40 cellular contexts compared by ENCODE assay signal in genomic region chr10:100132427-100132826, GRCh38. TPM values are rescaled to one million over a fixed set of nuclear protein-coding genes. Genes with fewer than 3 reads are reported as not detected.
"Had no signal": no experiment of that assay in that cellular context is flagged by ENCODE, and none has a peak within 500 bp of the region (broad histone marks: within the 10 kb centered on the region; RNA-seq: fewer than 3 reads in every experiment).

No MANE protein-coding gene starts in this region.

- H3K27me3 ChIP-seq: adrenal gland, ascending aorta, body of pancreas, brain microvascular endothelial cell, breast epithelium, cardiac muscle cell had no signal

- H3K4me3 ChIP-seq: adrenal gland, ascending aorta, body of pancreas, breast epithelium, cardiac muscle cell had no signal

- H3K27ac ChIP-seq: adrenal gland, ascending aorta, body of pancreas, brain microvascular endothelial cell, breast epithelium, cardiac muscle cell had no signal

- H3K36me3 ChIP-seq: adrenal gland, ascending aorta, brain microvascular endothelial cell, breast epithelium, cardiac muscle cell had no signal

- H3K4me1 ChIP-seq: adrenal gland, ascending aorta, body of pancreas, breast epithelium had no signal

- FAIRE-seq: astrocyte, bronchial epithelial cell had no signal

- H3K9me3 ChIP-seq: adrenal gland, ascending aorta, body of pancreas had no signal

- DNase-seq: activated effector memory CD4-positive, alpha-beta T cell treated with anti-CD3 and anti-CD28 coated beads, Interleukin-2, amount 50 U/mL, for 16 hours; activated effector memory CD4-positive, alpha-beta T cell treated with Interleukin-2 at 50 U/mL for 16 hours; activated gamma-delta T cell; activated gamma-delta T cell treated with Interleukin-2 at 50 U/mL for 16 hours; activated naive CD4-positive, alpha-beta T cell; activated naive CD4-positive, alpha-beta T cell treated with anti-CD3 and anti-CD28 coated beads for 36 hours; activated naive CD4-positive, alpha-beta T cell treated with anti-CD3 and anti-CD28 coated beads, Interleukin-2, amount 10 ng/mL, durations not matched to agents 7 days and 5 days; activated naive CD4-positive, alpha-beta T cell treated with anti-CD3 and anti-CD28 coated beads, Interleukin-2, amount 50 U/mL, for 16 hours; activated naive CD4-positive, alpha-beta T cell treated with Interleukin-2 at 50 U/mL for 16 hours; activated naive CD8-positive, alpha-beta T cell treated with anti-CD3 and anti-CD28 coated beads for 36 hours; activated naive CD8-positive, alpha-beta T cell treated with anti-CD3 and anti-CD28 coated beads, Interleukin-2, amount 10 ng/mL, durations not matched to agents 7 days and 5 days; activated naive CD8-positive, alpha-beta T cell treated with anti-CD3 and anti-CD28 coated beads, Interleukin-2, amount 50 U/mL, for 24 hours; activated T-cell treated with anti-CD3 and anti-CD28 coated beads, Interleukin-2, amount 50 U/mL, for 1 hour; activated T-cell treated with anti-CD3 and anti-CD28 coated beads, Interleukin-2, amount 50 U/mL, for 24 hours; activated T-cell treated with anti-CD3 and anti-CD28 coated beads, Interleukin-2, amount 50 U/mL, for 4 hours; activated T-cell treated with anti-CD3 and anti-CD28 coated beads, Interleukin-2, amount 50 U/mL, for 48 hours; activated T-cell treated with anti-CD3 and anti-CD28 coated beads, Interleukin-2, amount 50 U/mL, for 72 hours; adrenal gland; amniotic stem cell; amygdala; anterior cingulate cortex; aorta; body of pancreas; brain microvascular endothelial cell; caudate nucleus; central memory CD4-positive, alpha-beta T cell; cerebellar nuclear complex had no signal

- ATAC-seq: activated naive CD4-positive, alpha-beta T cell treated with anti-CD3 and anti-CD28 coated beads, Interleukin-2, amount 50 U/mL, for 72 hours; activated naive CD8-positive, alpha-beta T cell treated with anti-CD3 and anti-CD28 coated beads, Interleukin-2, amount 50 U/mL, for 24 hours; activated T-cell treated with anti-CD3 and anti-CD28 coated beads, Interleukin-2, amount 50 U/mL, for 4 hours; activated T-cell treated with anti-CD3 and anti-CD28 coated beads, Interleukin-2, amount 50 U/mL, for 72 hours; activated T-helper 17 cell treated with anti-CD3 and anti-CD28 coated beads, Interleukin-2, amount 50 U/mL, for 72 hours; body of pancreas had no signal

RNA-seq across cellular contexts. Expression of gene CPN1, which starts 50.8 kb away (rescaled TPM):
- total RNA-seq: activated naive CD4-positive, alpha-beta T cell treated with anti-CD3 and anti-CD28 coated beads for 36 hours; activated naive CD4-positive, alpha-beta T cell treated with anti-CD3 and anti-CD28 coated beads, Interleukin-2, amount 50 U/mL, for 72 hours; activated naive CD8-positive, alpha-beta T cell treated with anti-CD3 and anti-CD28 coated beads for 36 hours; activated naive CD8-positive, alpha-beta T cell treated with anti-CD3 and anti-CD28 coated beads, Interleukin-2, amount 10 ng/mL, durations not matched to agents 7 days and 5 days; activated T-cell treated with anti-CD3 and anti-CD28 coated beads, Interleukin-2, amount 50 U/mL, for 4 hours; activated T-cell treated with anti-CD3 and anti-CD28 coated beads, Interleukin-2, amount 50 U/mL, for 72 hours; activated T-helper 1 cell treated with anti-CD3 and anti-CD28 coated beads, Interleukin-12 subunit alpha, Interleukin-12 subunit beta, Interleukin-2, Interleukin-4 antibody, amounts not matched to agents 30 ng/mL and 10 ng/mL and 1 ng/mL, durations not matched to agents 14 hours and 24 hours and 36 hours; activated T-helper 17 cell treated with anti-CD3 and anti-CD28 coated beads, Interleukin-2, amount 50 U/mL, for 72 hours; activated T-helper 2 cell treated with anti-CD3 and anti-CD28 coated beads, Interferon-gamma antibody, Interleukin-2, Interleukin-4, amounts not matched to agents 10 μg/mL and 5 μg/mL and 100 μg/mL, durations not matched to agents 14 hours and 24 hours and 36 hours; adrenal gland; aorta; ascending aorta; astrocyte; body of pancreas; breast epithelium; bronchial epithelial cell; cardiac muscle cell; cardiac septum; cerebellum; chondrocyte had no signal
- polyA plus RNA-seq: adipose tissue, adrenal gland, aorta, cardiac muscle cell had no signal
